ENCODE assay signal across 12 cellular contexts in the genomic region with DNA sequence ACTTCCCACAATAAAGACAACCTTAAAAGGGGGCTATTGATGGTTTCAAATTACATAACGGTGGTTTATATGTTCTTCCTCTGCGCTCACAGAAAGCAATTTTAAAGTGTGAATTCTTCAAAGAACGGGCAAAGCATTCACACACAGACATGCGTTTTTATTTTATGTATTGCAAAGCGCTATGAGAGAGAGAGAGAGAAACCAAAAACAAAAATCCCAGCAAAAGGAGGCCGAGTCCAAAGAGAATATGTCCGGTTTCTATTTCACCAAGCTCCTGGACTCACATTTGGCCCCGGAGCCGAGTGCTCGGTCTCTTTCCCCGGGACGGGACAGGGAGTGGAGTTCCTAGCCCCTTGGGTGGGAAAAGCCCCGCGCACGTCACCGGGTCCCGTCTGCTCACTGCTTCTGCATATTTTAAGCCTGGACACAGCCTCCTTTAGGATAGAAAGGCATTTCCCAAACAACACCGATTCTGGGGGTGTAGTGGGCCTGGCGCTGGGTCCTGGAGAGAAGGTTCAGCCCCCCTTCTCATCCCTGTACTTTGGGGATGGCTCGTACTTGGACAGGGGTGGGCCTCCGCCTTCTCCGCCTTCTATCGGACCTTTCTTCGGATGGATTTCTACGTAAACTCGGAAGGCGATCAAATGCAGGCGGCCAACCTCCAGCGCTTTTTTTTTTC. TPM values are rescaled to one million over a fixed set of nuclear protein-coding genes. Genes with fewer than 3 reads are reported as not detected.
DNase-seq lines count a peak whose midpoint lies in the region; ATAC-seq and TF ChIP-seq lines count a peak whose summit lies in the region.
"Had no signal": no experiment of that assay in that cellular context is flagged by ENCODE, and none has a peak within 500 bp of the region (broad histone marks: within the 10 kb centered on the region; RNA-seq: fewer than 3 reads in every experiment).

No MANE protein-coding gene starts in this region.

- CTCF ChIA-PET in activated CD4-positive, alpha-beta T cell treated with anti-CD3 and anti-CD28 coated beads, Interleukin-2, amount 10 ng/mL, durations not matched to agents 7 days and 5 days (lab: Charles Lee) = interaction anchor here (1.6 kb wide), 1 partner anchor 9 kb away, joined by 6 read pairs; no protein-coding TSS in a partner anchor
- CTCF ChIA-PET in activated CD8-positive, alpha-beta T cell treated with anti-CD3 and anti-CD28 coated beads, Interleukin-2, amount 10 ng/mL, durations not matched to agents 7 days and 5 days (lab: Charles Lee) = interaction anchor here (4.6 kb wide), 1 partner anchor 10 kb away, joined by 22 read pairs; no protein-coding TSS in a partner anchor

- H3K4me3 Mint-ChIP-seq in activated CD4-positive, alpha-beta T cell treated with anti-CD3 and anti-CD28 coated beads, Interleukin-2, amount 10 ng/mL, durations not matched to agents 7 days and 5 days = no peak overlapping the region
- peak overlapping the region; percentile 19 for H3K4me3 Mint-ChIP-seq in stimulated activated effector memory CD8-positive, alpha-beta T cell treated with anti-CD3 and anti-CD28 coated beads, Interleukin-12 subunit alpha, Interleukin-12 subunit beta, amount 100 ng/mL, for 72 hours
- no peak overlapping the region for H3K4me3 Mint-ChIP-seq in activated CD8-positive, alpha-beta T cell treated with anti-CD3 and anti-CD28 coated beads, Interleukin-2, amount 10 ng/mL, durations not matched to agents 7 days and 5 days

- DNase-seq in activated CD4-positive, alpha-beta T cell treated with anti-CD3 and anti-CD28 coated beads, Interleukin-2, amount 10 ng/mL, durations not matched to agents 7 days and 5 days = no peak
- no peak for DNase-seq in activated CD4-positive, alpha-beta T cell treated with anti-CD3 and anti-CD28 coated beads, Interleukin-2, amount 50 U/mL, for 1 hour
- DNase-seq in islet precursor cell = peak; percentile 59
- no peak for DNase-seq in stimulated activated effector memory CD8-positive, alpha-beta T cell treated with anti-CD3 and anti-CD28 coated beads, Interleukin-12 subunit alpha, Interleukin-12 subunit beta, amount 100 ng/mL, for 72 hours (ENCODE audit: low spot score in 2 of 2)
- no peak for DNase-seq in central memory CD4-positive, alpha-beta T cell
- no peak for DNase-seq in NCI-H2107 (lab: John Stamatoyannopoulos, UW)
- DNase-seq in activated CD8-positive, alpha-beta T cell treated with anti-CD3 and anti-CD28 coated beads, Interleukin-2, amount 10 ng/mL, durations not matched to agents 7 days and 5 days = no peak
- DNase-seq: activated CD8-positive, alpha-beta memory T cell treated with anti-CD3 and anti-CD28 coated beads, Interleukin-2, amount 50 U/mL, for 4 hours; NCI-H1436 treated with DMSO at 0.1 percent for 48 hours; T-helper 2 cell had no signal

- peak overlapping the region; percentile 9 for H3K27ac Mint-ChIP-seq in activated CD4-positive, alpha-beta T cell treated with anti-CD3 and anti-CD28 coated beads, Interleukin-2, amount 10 ng/mL, durations not matched to agents 7 days and 5 days
- no peak overlapping the region for H3K27ac Mint-ChIP-seq in stimulated activated effector memory CD8-positive, alpha-beta T cell treated with anti-CD3 and anti-CD28 coated beads, Interleukin-12 subunit alpha, Interleukin-12 subunit beta, amount 100 ng/mL, for 72 hours
- H3K27ac Mint-ChIP-seq in activated CD8-positive, alpha-beta T cell treated with anti-CD3 and anti-CD28 coated beads, Interleukin-2, amount 10 ng/mL, durations not matched to agents 7 days and 5 days = no peak overlapping the region

- POLR2A ChIA-PET in activated CD4-positive, alpha-beta T cell treated with anti-CD3 and anti-CD28 coated beads, Interleukin-2, amount 10 ng/mL, durations not matched to agents 7 days and 5 days (lab: Charles Lee) = no interaction called here
- POLR2A ChIA-PET in activated CD8-positive, alpha-beta T cell treated with anti-CD3 and anti-CD28 coated beads, Interleukin-2, amount 10 ng/mL, durations not matched to agents 7 days and 5 days (lab: Charles Lee) = no interaction called here

- no peaks in the 10 kb centered on the region for H3K36me3 Mint-ChIP-seq in activated CD4-positive, alpha-beta T cell treated with anti-CD3 and anti-CD28 coated beads, Interleukin-2, amount 10 ng/mL, durations not matched to agents 7 days and 5 days (ENCODE audit: low read depth)
- H3K36me3 Mint-ChIP-seq in stimulated activated effector memory CD8-positive, alpha-beta T cell treated with anti-CD3 and anti-CD28 coated beads, Interleukin-12 subunit alpha, Interleukin-12 subunit beta, amount 100 ng/mL, for 72 hours = no peaks in the 10 kb centered on the region
- peaks cover 8% of the 10 kb centered on the region for H3K36me3 Mint-ChIP-seq in activated CD8-positive, alpha-beta T cell treated with anti-CD3 and anti-CD28 coated beads, Interleukin-2, amount 10 ng/mL, durations not matched to agents 7 days and 5 days (ENCODE audit: low read depth)

- H3K4me3 ChIP-seq in WI38 (ENCODE audit: low read depth, low read length) = peak overlapping the region; percentile 43

- H3K4me1 Mint-ChIP-seq in activated CD4-positive, alpha-beta T cell treated with anti-CD3 and anti-CD28 coated beads, Interleukin-2, amount 10 ng/mL, durations not matched to agents 7 days and 5 days = peaks cover 17% of the 10 kb centered on the region
- H3K4me1 Mint-ChIP-seq in stimulated activated effector memory CD8-positive, alpha-beta T cell treated with anti-CD3 and anti-CD28 coated beads, Interleukin-12 subunit alpha, Interleukin-12 subunit beta, amount 100 ng/mL, for 72 hours = peaks cover 23% of the 10 kb centered on the region
- H3K4me1 Mint-ChIP-seq in activated CD8-positive, alpha-beta T cell treated with anti-CD3 and anti-CD28 coated beads, Interleukin-2, amount 10 ng/mL, durations not matched to agents 7 days and 5 days (ENCODE audit: low read depth) = peaks cover 10% of the 10 kb centered on the region

- peaks cover 84% of the 10 kb centered on the region for H3K27me3 Mint-ChIP-seq in activated CD4-positive, alpha-beta T cell treated with anti-CD3 and anti-CD28 coated beads, Interleukin-2, amount 10 ng/mL, durations not matched to agents 7 days and 5 days
- H3K27me3 Mint-ChIP-seq in activated CD8-positive, alpha-beta T cell treated with anti-CD3 and anti-CD28 coated beads, Interleukin-2, amount 10 ng/mL, durations not matched to agents 7 days and 5 days (ENCODE audit: low read depth) = peaks cover 71% of the 10 kb centered on the region

- no peak for ATAC-seq in stimulated activated effector memory CD8-positive, alpha-beta T cell treated with anti-CD3 and anti-CD28 coated beads, Interleukin-12 subunit alpha, Interleukin-12 subunit beta, amount 100 ng/mL, for 72 hours
- ATAC-seq in activated CD8-positive, alpha-beta T cell treated with anti-CD3 and anti-CD28 coated beads, Interleukin-2, amount 10 ng/mL, durations not matched to agents 7 days and 5 days = no peak

- no peaks in the 10 kb centered on the region for H3K9me3 Mint-ChIP-seq in activated CD4-positive, alpha-beta T cell treated with anti-CD3 and anti-CD28 coated beads, Interleukin-2, amount 10 ng/mL, durations not matched to agents 7 days and 5 days
- no peaks in the 10 kb centered on the region for H3K9me3 Mint-ChIP-seq in stimulated activated effector memory CD8-positive, alpha-beta T cell treated with anti-CD3 and anti-CD28 coated beads, Interleukin-12 subunit alpha, Interleukin-12 subunit beta, amount 100 ng/mL, for 72 hours
- H3K9me3 Mint-ChIP-seq in activated CD8-positive, alpha-beta T cell treated with anti-CD3 and anti-CD28 coated beads, Interleukin-2, amount 10 ng/mL, durations not matched to agents 7 days and 5 days (ENCODE audit: insufficient read depth) = peaks cover 3% of the 10 kb centered on the region

- TF ChIP-seq CTCF in WI38 (IDR thresholded peaks at IDR 0.05; ENCODE audit: low read depth, low read length) = no peak

RNA-seq across cellular contexts. Expression of a gene that starts 26.9 kb away (rescaled TPM):
- not detected for total RNA-seq in activated CD4-positive, alpha-beta T cell treated with anti-CD3 and anti-CD28 coated beads, Interleukin-2, amount 10 ng/mL, durations not matched to agents 7 days and 5 days
- not detected for total RNA-seq in activated CD8-positive, alpha-beta T cell treated with anti-CD3 and anti-CD28 coated beads, Interleukin-2, amount 10 ng/mL, durations not matched to agents 7 days and 5 days
- total RNA-seq: mononuclear cell had no signal

RNA-seq across cellular contexts. Expression of a gene that starts 32.3 kb away (rescaled TPM):
- not detected for total RNA-seq in activated CD4-positive, alpha-beta T cell treated with anti-CD3 and anti-CD28 coated beads, Interleukin-2, amount 10 ng/mL, durations not matched to agents 7 days and 5 days
- not detected for total RNA-seq in activated CD8-positive, alpha-beta T cell treated with anti-CD3 and anti-CD28 coated beads, Interleukin-2, amount 10 ng/mL, durations not matched to agents 7 days and 5 days
- total RNA-seq: mononuclear cell had no signal
